19 cellular contexts compared by ENCODE assay signal in the genomic region with DNA sequence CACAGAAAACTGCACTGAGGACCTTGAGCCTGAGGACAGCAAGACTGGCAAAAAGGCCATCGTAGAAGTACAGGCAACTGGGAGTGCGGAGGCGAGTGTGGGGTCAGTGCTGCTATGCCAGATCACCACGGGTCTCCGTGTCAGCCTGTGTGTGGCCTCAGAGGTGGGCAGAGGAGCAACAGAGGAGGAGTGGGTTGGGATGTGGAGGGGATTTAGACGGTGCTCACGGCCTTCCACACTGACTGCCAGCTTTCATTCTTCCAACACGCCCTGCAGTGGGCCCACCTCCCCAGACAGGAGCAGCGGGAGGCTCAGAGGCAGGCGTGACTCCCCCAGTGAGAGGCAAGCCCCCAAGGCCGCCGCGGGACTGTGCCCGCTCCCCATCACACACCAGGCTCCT. TPM values are rescaled to one million over a fixed set of nuclear protein-coding genes. Genes with fewer than 3 reads are reported as not detected.
DNase-seq lines count a peak whose midpoint lies in the region; ATAC-seq and TF ChIP-seq lines count a peak whose summit lies in the region.
"Had no signal": no experiment of that assay in that cellular context is flagged by ENCODE, and none has a peak within 500 bp of the region (broad histone marks: within the 10 kb centered on the region; RNA-seq: fewer than 3 reads in every experiment).

No MANE protein-coding gene starts in this region.

- CTCF ChIA-PET in RWPE1 (lab: Yijun Ruan, JAX): interaction anchor here (0.9 kb wide), 1 partner anchor 34 kb away, joined by 3 read pairs; no protein-coding TSS in a partner anchor

- H3K36me3 ChIP-seq in BLaER1: no peaks in the 10 kb centered on the region
- H3K36me3 ChIP-seq: vagina had no signal

- POLR2A ChIA-PET in RWPE1 (lab: Yijun Ruan, JAX; ENCODE audit: low non-redundant PET): no interaction called here

- H3K4me1 Mint-ChIP-seq in progenitor cell of endocrine pancreas (ENCODE audit: low read depth): peaks cover 20% of the 10 kb centered on the region

- no peaks in the 10 kb centered on the region for H4K20me1 ChIP-seq in BLaER1

- no peaks in the 10 kb centered on the region for H3K27me3 Mint-ChIP-seq in progenitor cell of endocrine pancreas
- H3K27me3 Mint-ChIP-seq: activated naive CD4-positive, alpha-beta T cell treated with anti-CD3 and anti-CD28 coated beads, Interleukin-2, amount 50 U/mL, for 24 hours; stimulated activated naive CD8-positive, alpha-beta T cell treated with anti-CD3 and anti-CD28 coated beads, Interleukin-15, Interleukin-2, amounts not matched to agents 100 ng/mL and 50 ng/mL, for 24 hours had no signal

- 0 out of 2 replicates have a peak overlapping the region, but pooled peaks have one; percentile 25 for H3K4me2 ChIP-seq in BLaER1

- no peak overlapping the region for H3K4me3 Mint-ChIP-seq in progenitor cell of endocrine pancreas (ENCODE audit: low read depth)
- H3K4me3 Mint-ChIP-seq: activated naive CD4-positive, alpha-beta T cell treated with anti-CD3 and anti-CD28 coated beads, Interleukin-2, amount 50 U/mL, for 24 hours; stimulated activated naive CD8-positive, alpha-beta T cell treated with anti-CD3 and anti-CD28 coated beads, Interleukin-15, Interleukin-2, amounts not matched to agents 100 ng/mL and 50 ng/mL, for 24 hours; T-helper 1 cell treated with Interleukin-12 subunit alpha and Interleukin-12 subunit beta and Interleukin-4 antibody, amounts not matched to agents 30 μg/mL and 1 μg/mL, for 36 hours had no signal

- H3K27ac ChIP-seq in BLaER1: no peak overlapping the region
- peak overlapping the region; percentile 78 for H3K27ac ChIP-seq in RWPE1
- H3K27ac ChIP-seq: epithelial cell of prostate, vagina had no signal

- peak overlapping the region; percentile 41 for H3K27ac Mint-ChIP-seq in progenitor cell of endocrine pancreas
- H3K27ac Mint-ChIP-seq: activated naive CD4-positive, alpha-beta T cell treated with anti-CD3 and anti-CD28 coated beads, Interleukin-2, amount 50 U/mL, for 24 hours; stimulated activated naive CD8-positive, alpha-beta T cell treated with anti-CD3 and anti-CD28 coated beads, Interleukin-15, Interleukin-2, amounts not matched to agents 100 ng/mL and 50 ng/mL, for 24 hours; T-helper 1 cell treated with Interleukin-12 subunit alpha and Interleukin-12 subunit beta and Interleukin-4 antibody, amounts not matched to agents 30 μg/mL and 1 μg/mL, for 36 hours had no signal

- no peaks in the 10 kb centered on the region for H3K9me3 Mint-ChIP-seq in progenitor cell of endocrine pancreas (ENCODE audit: low read depth)
- H3K9me3 Mint-ChIP-seq: activated naive CD4-positive, alpha-beta T cell treated with anti-CD3 and anti-CD28 coated beads, Interleukin-2, amount 50 U/mL, for 24 hours; stimulated activated naive CD8-positive, alpha-beta T cell treated with anti-CD3 and anti-CD28 coated beads, Interleukin-15, Interleukin-2, amounts not matched to agents 100 ng/mL and 50 ng/mL, for 24 hours; T-helper 1 cell treated with Interleukin-12 subunit alpha and Interleukin-12 subunit beta and Interleukin-4 antibody, amounts not matched to agents 30 μg/mL and 1 μg/mL, for 36 hours had no signal

- no peaks in the 10 kb centered on the region for H3K9me3 ChIP-seq in BLaER1
- H3K9me3 ChIP-seq: body of pancreas, vagina had no signal

- TF ChIP-seq CTCF in RWPE1 (conservative IDR thresholded peaks at IDR 0.05; ENCODE audit: low read depth) (no peak), progenitor cell of endocrine pancreas (IDR thresholded peaks at IDR 0.05; ENCODE audit: unreplicated experiment) (no peak)

- no peaks in the 10 kb centered on the region for H3K36me3 Mint-ChIP-seq in progenitor cell of endocrine pancreas (ENCODE audit: insufficient read depth)
- H3K36me3 Mint-ChIP-seq: activated naive CD4-positive, alpha-beta T cell treated with anti-CD3 and anti-CD28 coated beads, Interleukin-2, amount 50 U/mL, for 24 hours had no signal

- no peak overlapping the region for H3K4me3 ChIP-seq in BLaER1
- H3K4me3 ChIP-seq: body of pancreas, GM12878, vagina had no signal

- H3K4me1 ChIP-seq in BLaER1: peaks cover 26% of the 10 kb centered on the region

- H3K27me3 ChIP-seq in BLaER1: no peaks in the 10 kb centered on the region
- H3K27me3 ChIP-seq: body of pancreas, vagina had no signal

- DNase-seq in RWPE1 (ENCODE audit: low spot score) (no peak), left lobe of liver (ENCODE audit: low spot score) (peak; percentile 33), progenitor cell of endocrine pancreas (ENCODE audit: low spot score, unreplicated experiment) (no peak), GDM1 (lab: John Stamatoyannopoulos, UW) (no peak), glomerular visceral epithelial cell (ENCODE audit: extremely low spot score) (no peak)
- DNase-seq: IMR-90, MV-4-11, NCI-H187 treated with DMSO at 0.1 percent for 48 hours, SIG-M5 had no signal

- no peak overlapping the region for H3K9ac ChIP-seq in BLaER1

- ATAC-seq in left lobe of liver (no peak), HG03175 (IDR thresholded peaks at IDR 0.05; ENCODE audit: unreplicated experiment) (no peak), HG03521 (IDR thresholded peaks at IDR 0.05; ENCODE audit: unreplicated experiment) (no peak)

RNA-seq across cellular contexts. Expression of a gene that starts 17.0 kb away (rescaled TPM):
- total RNA-seq in left lobe of liver (15.0 TPM), progenitor cell of endocrine pancreas (81.6 and 85.2 TPM in 2 replicates)
